ENCODE assay signal across 11 cellular contexts in genomic region chr20:4136078-4136966, GRCh38. TPM values are rescaled to one million over a fixed set of nuclear protein-coding genes. Genes with fewer than 3 reads are reported as not detected.
DNase-seq lines count a peak whose midpoint lies in the region; ATAC-seq and TF ChIP-seq lines count a peak whose summit lies in the region.
"Had no signal": no experiment of that assay in that cellular context is flagged by ENCODE, and none has a peak within 500 bp of the region (broad histone marks: within the 10 kb centered on the region; RNA-seq: fewer than 3 reads in every experiment).

No MANE protein-coding gene starts in this region.

- H3K27me3 ChIP-seq in SJSA1 (replicated peaks) (no peaks in the 10 kb centered on the region), hepatocyte (no peaks in the 10 kb centered on the region), upper lobe of left lung (no peaks in the 10 kb centered on the region), psoas muscle (ENCODE audit: insufficient read depth in 3 of 3, low read length in 2 of 3) (no peaks in the 10 kb centered on the region)

- peaks cover 32% of the 10 kb centered on the region for H3K4me1 ChIP-seq in SJSA1 (replicated peaks)
- peaks cover 13% of the 10 kb centered on the region for H3K4me1 ChIP-seq in hepatocyte (ENCODE audit: insufficient read depth)
- no peaks in the 10 kb centered on the region for H3K4me1 ChIP-seq in upper lobe of left lung
- no peaks in the 10 kb centered on the region for H3K4me1 ChIP-seq in psoas muscle

- WGBS in hepatocyte (ENCODE audit: low lambda C conversion rate, missing lambda C conversion rate): 88% methylated on average over 16 of the region's 16 CpGs
- 81 to 83% methylated on average over 11 to 16 of the region's 16 CpGs for WGBS in upper lobe of left lung, 2 donors
- 67 to 77% (median 75%) methylated on average over 14 to 16 of the region's 16 CpGs for WGBS in psoas muscle, 3 donors

- TF ChIP-seq EP300 in upper lobe of left lung (IDR thresholded peaks at IDR 0.05): no peak

- peak; percentile 51 for DNase-seq in activated CD8-positive, alpha-beta memory T cell treated with anti-CD3 and anti-CD28 coated beads for 24 hours
- no peak for DNase-seq in activated CD8-positive, alpha-beta memory T cell treated with anti-CD3 and anti-CD28 coated beads, Interleukin-2, amount 50 U/mL, for 48 hours
- peak in 1 of 2 experiments; percentile 34 for DNase-seq in SJSA1 (ENCODE audit: low read depth in 1 of 2, low spot score in 2 of 2)
- no peak for DNase-seq in hepatocyte (ENCODE audit: low spot score)
- DNase-seq in upper lobe of left lung: peak in 1 of 2 donors; percentile 36
- no peak for DNase-seq in activated gamma-delta T cell treated with Interleukin-2 at 50 U/mL for 16 hours
- no peak for DNase-seq in psoas muscle
- DNase-seq: aorta; stimulated activated CD4-positive, alpha-beta T cell treated with anti-CD3 and anti-CD28 coated beads, Interleukin-12 subunit alpha, Interleukin-12 subunit beta, amount 100 ng/mL, for 4 hours; T-helper 1 cell had no signal

- ATAC-seq in upper lobe of left lung (ENCODE audit: low FRiP score in 2 of 2) (peak; percentile 19 to 62), HG02884 (IDR thresholded peaks at IDR 0.05; ENCODE audit: unreplicated experiment) (no peak), psoas muscle (no peak)

- H4K20me1 ChIP-seq in hepatocyte (ENCODE audit: insufficient read depth, poor library complexity, severe bottlenecking): no peaks in the 10 kb centered on the region

- H3K36me3 ChIP-seq in SJSA1 (no peaks in the 10 kb centered on the region), hepatocyte (replicated peaks; ENCODE audit: insufficient read depth, low read depth) (no peaks in the 10 kb centered on the region), upper lobe of left lung (no peaks in the 10 kb centered on the region), psoas muscle (ENCODE audit: insufficient read depth in 1 of 2, low read depth in 1 of 2) (no peaks in the 10 kb centered on the region)

- H3K4me2 ChIP-seq in hepatocyte: peak overlapping the region; percentile 35

- H2AFZ ChIP-seq in hepatocyte: no peak overlapping the region

- TF ChIP-seq POLR2A in upper lobe of left lung (IDR thresholded peaks at IDR 0.05): no peak

- H3K4me3 ChIP-seq in SJSA1: no peak overlapping the region
- no peak overlapping the region for H3K4me3 ChIP-seq in hepatocyte
- H3K4me3 ChIP-seq in upper lobe of left lung: no peak overlapping the region
- no peak overlapping the region for H3K4me3 ChIP-seq in psoas muscle

- no peaks in the 10 kb centered on the region for H3K79me2 ChIP-seq in hepatocyte

- H3K9me3 ChIP-seq in SJSA1 (replicated peaks) (no peaks in the 10 kb centered on the region), hepatocyte (ENCODE audit: low read depth) (no peaks in the 10 kb centered on the region), upper lobe of left lung (no peaks in the 10 kb centered on the region), psoas muscle (no peaks in the 10 kb centered on the region)

- TF ChIP-seq CTCF in hepatocyte (IDR thresholded peaks at IDR 0.05; ENCODE audit: poor library complexity): no peak
- TF ChIP-seq CTCF in upper lobe of left lung (IDR thresholded peaks at IDR 0.05): no peak
- no peak for TF ChIP-seq CTCF in psoas muscle (IDR thresholded peaks at IDR 0.05)

- H3K27ac ChIP-seq in SJSA1: peak overlapping the region; percentile 89
- H3K27ac ChIP-seq in hepatocyte: peak overlapping the region; percentile 93
- no peak overlapping the region for H3K27ac ChIP-seq in upper lobe of left lung
- H3K27ac ChIP-seq in psoas muscle: no peak overlapping the region

- intact Hi-C loops in psoas muscle (cut with DNase I): no loop called here

- no peaks in the 10 kb centered on the region for H3K9me2 ChIP-seq in hepatocyte (replicated peaks; ENCODE audit: insufficient read depth)

RNA-seq across cellular contexts. Expression of gene SMOX, which starts 12.3 kb away (rescaled TPM):
- 8.1 and 10.3 TPM in 2 replicates for total RNA-seq in SJSA1 (2014; rRNA removed; shearing (Covaris generic))
- 14.5 and 25.8 TPM in 2 replicates for total RNA-seq in hepatocyte
- polyA plus RNA-seq in hepatocyte: 45.0 and 51.1 TPM in 2 replicates
- total RNA-seq in upper lobe of left lung: 1 to 10 TPM; 2.3 to 8.4 (median 3.9) TPM
- 1 to 10 TPM; 2.1 to 5.7 (median 4.0) TPM for total RNA-seq in psoas muscle
- polyA plus RNA-seq in psoas muscle: 1 to 10 TPM; 1.7 to 4.8 (median 2.2) TPM

Comparison
In these comparisons a context has a peak if more than half of its experiments do, and no peak if none do; other contexts are left out.
1. H3K27ac ChIP-seq: peak in SJSA1 (single experiment) and hepatocyte (single experiment); none in upper lobe of left lung (0 of 4) and psoas muscle (single experiment).
2. ATAC-seq: peak in upper lobe of left lung (2 of 2); none in HG02884 (single experiment) and psoas muscle (0 of 4).